In genomic region chr12:48296586-48297396, GRCh38 we compare ENCODE assay signal across 8 cellular contexts. TPM values are rescaled to one million over a fixed set of nuclear protein-coding genes. Genes with fewer than 3 reads are reported as not detected.
DNase-seq lines count a peak whose midpoint lies in the region; ATAC-seq, FAIRE-seq and TF ChIP-seq lines count a peak whose summit lies in the region.

No MANE protein-coding gene starts in this region.

- H3K36me3 ChIP-seq in kidney epithelial cell (ENCODE audit: control insufficient read depth, insufficient read depth, low read length) (no peaks in the 10 kb centered on the region), small intestine (ENCODE audit: control insufficient read depth in 2 of 2, insufficient read depth in 2 of 2, low read length in 2 of 2) (no peaks in the 10 kb centered on the region)

- no peaks in the 10 kb centered on the region for H3K4me1 ChIP-seq in small intestine (ENCODE audit: control insufficient read depth in 2 of 2, insufficient read depth in 1 of 2, low read depth in 1 of 2, low read length in 1 of 2)

- H3K4me3 Mint-ChIP-seq in activated CD4-positive, alpha-beta T cell treated with anti-CD3 and anti-CD28 coated beads, Interleukin-2, amount 10 ng/mL, durations not matched to agents 24 days and 14 days: peak overlapping the region; percentile 82

- H3K27me3 Mint-ChIP-seq in activated CD4-positive, alpha-beta T cell treated with anti-CD3 and anti-CD28 coated beads, Interleukin-2, amount 10 ng/mL, durations not matched to agents 24 days and 14 days: peaks cover 14% of the 10 kb centered on the region

- no peak for FAIRE-seq in small intestine (lab: Jason Lieb, UNC)

- peaks cover 12% of the 10 kb centered on the region for H3K4me1 Mint-ChIP-seq in activated CD4-positive, alpha-beta T cell treated with anti-CD3 and anti-CD28 coated beads, Interleukin-2, amount 10 ng/mL, durations not matched to agents 24 days and 14 days

- peak; percentile 77 for ATAC-seq in HG03432 (IDR thresholded peaks at IDR 0.05; ENCODE audit: unreplicated experiment)
- no peak for ATAC-seq in GM21717 (IDR thresholded peaks at IDR 0.05; ENCODE audit: unreplicated experiment)

- peak; percentile 79 for DNase-seq in Caki2 (ENCODE audit: low read depth)
- peak; percentile 78 for DNase-seq in activated CD4-positive, alpha-beta T cell treated with anti-CD3 and anti-CD28 coated beads, Interleukin-2, amount 10 ng/mL, durations not matched to agents 24 days and 14 days
- DNase-seq in dedifferentiated amniotic fluid mesenchymal stem cell (ENCODE audit: extremely low spot score): peak; percentile 19
- peak; percentile 72 for DNase-seq in kidney epithelial cell (ENCODE audit: low read depth)
- peak; percentile 91 for DNase-seq in small intestine
- no peak for DNase-seq in SIG-M5 (lab: John Stamatoyannopoulos, UW)

- H3K4me3 ChIP-seq in kidney epithelial cell (ENCODE audit: low read depth, low read length): peak overlapping the region; percentile 49
- peak overlapping the region; percentile 22 to 51 for H3K4me3 ChIP-seq in small intestine (ENCODE audit: low read depth in 1 of 2, low read length in 2 of 2)

- no peak overlapping the region for H3K27ac Mint-ChIP-seq in activated CD4-positive, alpha-beta T cell treated with anti-CD3 and anti-CD28 coated beads, Interleukin-2, amount 10 ng/mL, durations not matched to agents 24 days and 14 days

- WGBS in small intestine, 3 donors: 10 to 17% (median 13%) methylated on average over 32 of the region's 32 CpGs

- intact Hi-C loops in activated CD4-positive, alpha-beta T cell treated with anti-CD3 and anti-CD28 coated beads, Interleukin-2, amount 10 ng/mL, durations not matched to agents 24 days and 14 days (cut with micrococcal nuclease): no loop called here

- no peaks in the 10 kb centered on the region for H3K9me3 ChIP-seq in small intestine (ENCODE audit: control insufficient read depth, low read depth)

- H3K27me3 ChIP-seq in kidney epithelial cell (ENCODE audit: control insufficient read depth, insufficient read depth, low read length) (no peaks in the 10 kb centered on the region), small intestine (ENCODE audit: control insufficient read depth in 2 of 2, insufficient read depth in 2 of 2, low read length in 2 of 2) (no peaks in the 10 kb centered on the region)

- in situ Hi-C loops in Caki2 (cut with HindIII; ENCODE audit: low pct_unique_long_range_greater_than_20kb, low sequenced_read_pairs): no loop called here

- H3K27ac ChIP-seq in small intestine (ENCODE audit: low read depth in 1 of 2, low read length in 1 of 2): peak overlapping the region in 1 of 2 donors; percentile 23

- H3K36me3 Mint-ChIP-seq in activated CD4-positive, alpha-beta T cell treated with anti-CD3 and anti-CD28 coated beads, Interleukin-2, amount 10 ng/mL, durations not matched to agents 24 days and 14 days (ENCODE audit: low read depth): no peaks in the 10 kb centered on the region

- no peaks in the 10 kb centered on the region for H3K9me3 Mint-ChIP-seq in activated CD4-positive, alpha-beta T cell treated with anti-CD3 and anti-CD28 coated beads, Interleukin-2, amount 10 ng/mL, durations not matched to agents 24 days and 14 days

- TF ChIP-seq CTCF in kidney epithelial cell (IDR thresholded peaks at IDR 0.05; ENCODE audit: insufficient read depth, low read length, poor library complexity, severe bottlenecking): no peak

RNA-seq across cellular contexts. Expression of gene ZNF641, which starts 53.9 kb away (rescaled TPM):
- total RNA-seq in Caki2 (2014; rRNA removed; shearing (Covaris generic); ENCODE audit: low replicate concordance): 3.5 and 4.4 TPM in 2 replicates
- total RNA-seq in activated CD4-positive, alpha-beta T cell treated with anti-CD3 and anti-CD28 coated beads, Interleukin-2, amount 10 ng/mL, durations not matched to agents 24 days and 14 days: 6.7 and 7.6 TPM in 2 replicates
- 13.3 and 13.5 TPM in 2 replicates for total RNA-seq in kidney epithelial cell
- polyA plus RNA-seq in small intestine: 1 to 10 TPM; 4.0 to 4.9 (median 4.3) TPM
